ENCODE assay signal across 18 cellular contexts in the genomic region with DNA sequence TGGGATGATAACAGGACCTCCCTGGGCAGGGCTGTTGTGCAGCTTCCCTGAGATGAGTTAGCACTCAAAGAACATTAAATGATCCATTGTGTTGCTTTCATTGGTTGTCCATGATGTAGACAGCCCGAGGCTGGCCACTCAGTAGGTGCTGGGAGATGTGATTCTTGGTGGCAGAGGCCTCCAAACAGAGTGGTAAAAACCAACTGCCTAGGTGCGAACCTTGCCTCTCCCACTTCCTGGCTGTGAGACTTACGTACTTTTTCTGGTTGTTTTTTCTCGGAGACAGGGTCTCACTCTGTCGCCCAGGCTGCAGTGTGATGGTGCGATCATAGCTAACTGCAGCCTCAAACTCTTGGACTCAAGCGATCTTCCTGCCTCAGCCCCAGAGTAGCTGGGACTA. TPM values are rescaled to one million over a fixed set of nuclear protein-coding genes. Genes with fewer than 3 reads are reported as not detected.
DNase-seq lines count a peak whose midpoint lies in the region; ATAC-seq and TF ChIP-seq lines count a peak whose summit lies in the region.
"Had no signal": no experiment of that assay in that cellular context is flagged by ENCODE, and none has a peak within 500 bp of the region (broad histone marks: within the 10 kb centered on the region; RNA-seq: fewer than 3 reads in every experiment).

No MANE protein-coding gene starts in this region.

- no peak overlapping the region for H3K4me3 Mint-ChIP-seq in T-cell
- peak overlapping the region; percentile 59 to 81 (median 64) for H3K4me3 Mint-ChIP-seq in immature natural killer cell
- peak overlapping the region; percentile 13 for H3K4me3 Mint-ChIP-seq in stimulated activated effector memory CD8-positive, alpha-beta T cell treated with anti-CD3 and anti-CD28 coated beads, Interleukin-12 subunit alpha, Interleukin-12 subunit beta, amount 100 ng/mL, for 72 hours

- H3K36me3 ChIP-seq in mucosa of descending colon (ENCODE audit: low read depth) = no peaks in the 10 kb centered on the region

- H3K27ac Mint-ChIP-seq in T-cell (peak overlapping the region in 1 of 2 donors; percentile 17), immature natural killer cell (peak overlapping the region; percentile 95 to 99 (median 97))
- H3K27ac Mint-ChIP-seq in stimulated activated effector memory CD8-positive, alpha-beta T cell treated with anti-CD3 and anti-CD28 coated beads, Interleukin-12 subunit alpha, Interleukin-12 subunit beta, amount 100 ng/mL, for 72 hours = peak overlapping the region; percentile 80

- peaks cover 27% of the 10 kb centered on the region for H3K36me3 Mint-ChIP-seq in T-cell
- peaks cover 0 to 16% (median 11%) of the 10 kb centered on the region in 3 donors for H3K36me3 Mint-ChIP-seq in immature natural killer cell
- peaks cover 45% of the 10 kb centered on the region for H3K36me3 Mint-ChIP-seq in stimulated activated effector memory CD8-positive, alpha-beta T cell treated with anti-CD3 and anti-CD28 coated beads, Interleukin-12 subunit alpha, Interleukin-12 subunit beta, amount 100 ng/mL, for 72 hours

- intact Hi-C loops in mucosa of descending colon (cut with DNase I, micrococcal nuclease) = no loop called here

- peak; percentile 37 for DNase-seq in activated gamma-delta T cell treated with Interleukin-2 at 50 U/mL for 16 hours
- no peak for DNase-seq in activated gamma-delta T cell (lab: John Stamatoyannopoulos, UW)
- peak in 22 of 34 experiments; percentile 7 to 58 (median 33) for DNase-seq in T-cell
- DNase-seq in immature natural killer cell = peak; percentile 86 to 88 (median 88)
- no peak for DNase-seq in stimulated activated effector memory CD8-positive, alpha-beta T cell treated with anti-CD3 and anti-CD28 coated beads, Interleukin-12 subunit alpha, Interleukin-12 subunit beta, amount 100 ng/mL, for 72 hours (ENCODE audit: low spot score in 2 of 2)
- DNase-seq in mucosa of descending colon = no peak
- no peak for DNase-seq in effector CD8-positive, alpha-beta T cell (lab: John Stamatoyannopoulos, UW)
- DNase-seq: DMS53, GDM1, IMR-90, NCI-H1105, NCI-H2029 treated with DMSO at 0.1 percent for 48 hours, NCI-H226, NCI-H510A treated with DMSO at 0.1 percent for 48 hours, NCI-H748 treated with DMSO at 0.1 percent for 48 hours, PC-9, SHP77 treated with DMSO at 0.1 percent for 48 hours had no signal

- POLR2A ChIA-PET in T-cell (lab: Charles Lee) = interaction anchor here (0.5 to 1.1 kb wide), 3 partner anchors 38 to 358 kb away, joined by 3 read pairs; no protein-coding TSS in a partner anchor

- ATAC-seq in T-cell (replicated peaks in 1 of 4) (peak in 2 of 4 experiments; percentile 63 to 69), mucosa of descending colon (no peak)
- peak; percentile 80 for ATAC-seq in stimulated activated effector memory CD8-positive, alpha-beta T cell treated with anti-CD3 and anti-CD28 coated beads, Interleukin-12 subunit alpha, Interleukin-12 subunit beta, amount 100 ng/mL, for 72 hours
- ATAC-seq: HCT116 had no signal

- no peaks in the 10 kb centered on the region for H3K4me1 ChIP-seq in mucosa of descending colon (ENCODE audit: low read depth)

- H3K4me3 ChIP-seq in mucosa of descending colon = no peak overlapping the region
- H3K4me3 ChIP-seq: PC-9 had no signal

- H3K27me3 Mint-ChIP-seq in T-cell (no peaks in the 10 kb centered on the region), immature natural killer cell (ENCODE audit: low read depth in 3 of 3) (peaks cover 6 to 15% (median 13%) of the 10 kb centered on the region in 3 donors)

- TF ChIP-seq CTCF in mucosa of descending colon (IDR thresholded peaks at IDR 0.05) = no peak

- peaks cover 7 to 30% (median 8%) of the 10 kb centered on the region in 3 donors for H3K4me1 Mint-ChIP-seq in T-cell
- peaks cover 60 to 64% of the 10 kb centered on the region in 2 donors for H3K4me1 Mint-ChIP-seq in immature natural killer cell
- H3K4me1 Mint-ChIP-seq in stimulated activated effector memory CD8-positive, alpha-beta T cell treated with anti-CD3 and anti-CD28 coated beads, Interleukin-12 subunit alpha, Interleukin-12 subunit beta, amount 100 ng/mL, for 72 hours = peaks cover 41% of the 10 kb centered on the region

- H3K9me3 Mint-ChIP-seq in T-cell (no peaks in the 10 kb centered on the region), immature natural killer cell (no peaks in the 10 kb centered on the region)
- H3K9me3 Mint-ChIP-seq in stimulated activated effector memory CD8-positive, alpha-beta T cell treated with anti-CD3 and anti-CD28 coated beads, Interleukin-12 subunit alpha, Interleukin-12 subunit beta, amount 100 ng/mL, for 72 hours = no peaks in the 10 kb centered on the region

- CTCF ChIA-PET in T-cell (lab: Charles Lee) = no interaction called here

- no peaks in the 10 kb centered on the region for H3K9me3 ChIP-seq in mucosa of descending colon

RNA-seq across cellular contexts. Expression of gene SARS2, which starts 6.2 kb away (rescaled TPM):
- total RNA-seq in T-cell (10 to 100 TPM; 22.0 to 33.5 (median 26.0) TPM), mucosa of descending colon (10 to 100 TPM; 20.4 to 32.4 (median 21.8) TPM)
- polyA plus RNA-seq in immature natural killer cell = 10 to 100 TPM; 12.7 to 21.7 (median 19.6) TPM

RNA-seq across cellular contexts. Expression of gene MRPS12, which starts 6.4 kb away (rescaled TPM):
- total RNA-seq in T-cell (10 to 100 TPM; 17.3 to 35.1 (median 32.8) TPM), mucosa of descending colon (10 to 100 TPM; 28.0 to 43.3 (median 41.2) TPM)
- polyA plus RNA-seq in immature natural killer cell = 100 to 1,000 TPM; 120 to 175 (median 127) TPM

RNA-seq across cellular contexts. Expression of gene CCER2, which starts 12.4 kb away (rescaled TPM):
- 1 to 10 TPM; 1.1 to 1.6 (median 1.3) TPM for total RNA-seq in T-cell
- not detected for polyA plus RNA-seq in immature natural killer cell
- total RNA-seq in mucosa of descending colon = under 1 TPM; 0.41 to 0.55 (median 0.41) TPM
- total RNA-seq: IMR-90 had no signal

RNA-seq across cellular contexts. Expression of gene NFKBIB, which starts 24.6 kb away (rescaled TPM):
- 10 to 100 TPM; 31.9 to 36.8 (median 33.9) TPM for total RNA-seq in T-cell
- 10 to 100 TPM; 10.0 to 31.1 (median 24.0) TPM for polyA plus RNA-seq in immature natural killer cell
- 10 to 100 TPM; 29.9 to 37.2 (median 30.9) TPM for total RNA-seq in mucosa of descending colon

RNA-seq across cellular contexts. Expression of gene SIRT2, which starts 25.0 kb away (rescaled TPM):
- 10 to 100 TPM; 50.7 to 67.6 (median 55.6) TPM for total RNA-seq in T-cell
- polyA plus RNA-seq in immature natural killer cell = 100 to 1,000 TPM in 2 of 3 donors, 10 to 100 TPM in 1; 96.8 to 114 (median 112) TPM
- total RNA-seq in mucosa of descending colon = 10 to 100 TPM; 32.3 to 67.2 (median 35.8) TPM

Comparison
In these comparisons a context has a peak if more than half of its experiments do, and no peak if none do; other contexts are left out.
1. DNase-seq: peak in activated gamma-delta T cell treated with Interleukin-2 at 50 U/mL for 16 hours (single experiment), T-cell (22 of 34) and immature natural killer cell (3 of 3); none in activated gamma-delta T cell (single experiment), stimulated activated effector memory CD8-positive, alpha-beta T cell treated with anti-CD3 and anti-CD28 coated beads, Interleukin-12 subunit alpha, Interleukin-12 subunit beta, amount 100 ng/mL, for 72 hours (0 of 2), mucosa of descending colon (0 of 3) and effector CD8-positive, alpha-beta T cell (single experiment).
2. H3K4me3 Mint-ChIP-seq: peak in immature natural killer cell (5 of 5) and stimulated activated effector memory CD8-positive, alpha-beta T cell treated with anti-CD3 and anti-CD28 coated beads, Interleukin-12 subunit alpha, Interleukin-12 subunit beta, amount 100 ng/mL, for 72 hours (single experiment); none in T-cell (0 of 3).